1 cellular context compared by ENCODE assay signal in genomic region chr5:124617787-124618186, GRCh38.
TF ChIP-seq lines count a peak whose summit lies in the region.

No MANE protein-coding gene starts in this region.

TF ChIP-seq in IMR-90, 13 proteins besides CTCF, POLR2A, EP300 and RAD21:
- no peak for TF ChIP-seq NFE2L2 (IDR thresholded peaks at IDR 0.05; ENCODE audit: low read depth, low read length)
- TF ChIP-seq SMC3 (IDR thresholded peaks at IDR 0.05; ENCODE audit: low read depth, low read length), result no peak
- TF ChIP-seq RCOR1 (IDR thresholded peaks at IDR 0.05; ENCODE audit: insufficient replicate concordance, low read length), result no peak
- no peak for TF ChIP-seq MXI1 (IDR thresholded peaks at IDR 0.05; ENCODE audit: borderline replicate concordance, low read depth, low read length)
- TF ChIP-seq RFX5 (IDR thresholded peaks at IDR 0.05; ENCODE audit: low read depth, low read length), result no peak
- no peak for TF ChIP-seq CEBPB (IDR thresholded peaks at IDR 0.05; ENCODE audit: low read depth, low read length)
- no peak for TF ChIP-seq FOS (IDR thresholded peaks at IDR 0.05; ENCODE audit: low read depth, low read length)
- no peak for TF ChIP-seq BHLHE40 (IDR thresholded peaks at IDR 0.05; ENCODE audit: low read depth, low read length)
- no peak for TF ChIP-seq USF2 (IDR thresholded peaks at IDR 0.05; ENCODE audit: low read depth, low read length)
- no peak for TF ChIP-seq ELK1 (IDR thresholded peaks at IDR 0.05; ENCODE audit: borderline replicate concordance, low read depth, low read length)
- TF ChIP-seq MAZ (IDR thresholded peaks at IDR 0.05; ENCODE audit: borderline replicate concordance, low read depth, low read length), result no peak
- TF ChIP-seq CHD1 (IDR thresholded peaks at IDR 0.05; ENCODE audit: low read depth, low read length), result no peak
- no peak for TF ChIP-seq MAFK (IDR thresholded peaks at IDR 0.05; ENCODE audit: low read depth, low read length)
